In the genomic region with DNA sequence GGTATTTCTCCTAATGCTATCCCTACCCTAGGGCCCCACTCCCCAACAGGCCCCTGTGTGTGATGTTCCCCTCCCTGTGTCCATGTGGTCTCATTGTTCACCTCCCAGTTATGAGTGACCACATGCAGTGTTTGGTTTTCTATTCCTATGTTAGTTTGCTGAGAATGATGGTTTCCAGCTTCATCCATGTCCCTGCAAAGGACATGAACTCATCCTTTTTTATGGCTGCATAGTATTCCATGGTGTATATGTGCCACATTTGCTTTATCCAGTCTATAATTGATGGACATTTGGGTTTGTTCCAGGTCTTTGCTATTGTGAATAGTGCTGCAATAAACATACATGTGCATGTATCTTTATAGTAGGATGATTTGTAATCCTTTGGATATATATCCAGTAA, we compare ENCODE assay signal across 4 cellular contexts. TPM values are rescaled to one million over a fixed set of nuclear protein-coding genes. Genes with fewer than 3 reads are reported as not detected.
"Had no signal": no experiment of that assay in that cellular context is flagged by ENCODE, and none has a peak within 500 bp of the region (broad histone marks: within the 10 kb centered on the region; RNA-seq: fewer than 3 reads in every experiment).

No MANE protein-coding gene starts in this region.

RNA-seq across cellular contexts. Expression of a gene that starts 19.0 kb away (rescaled TPM):
- total RNA-seq: LHCN-M2, M059J, MCF 10A, NCI-H460 had no signal

RNA-seq across cellular contexts. Expression of a gene that starts 51.6 kb away (rescaled TPM):
- total RNA-seq: LHCN-M2, MCF 10A, NCI-H460 had no signal
